In genomic region chr3:134663646-134664456, GRCh38 we compare ENCODE assay signal across 1 cellular context.
TF ChIP-seq lines count a peak whose summit lies in the region.

No MANE protein-coding gene starts in this region.

TF ChIP-seq in SK-N-SH treated with all-trans-retinoic acid at 6 μM for 48 hours, 23 proteins besides CTCF, POLR2A, EP300 and RAD21 (continued from another document):
- no peak for TF ChIP-seq PATZ1 (CRISPR knock-in tag; IDR thresholded peaks at IDR 0.05; ENCODE audit: borderline replicate concordance)
- no peak for TF ChIP-seq ESRRG (CRISPR knock-in tag; IDR thresholded peaks at IDR 0.05)
- no peak for TF ChIP-seq ZNF70 (CRISPR knock-in tag; IDR thresholded peaks at IDR 0.05)
- no peak for TF ChIP-seq ISL1 (CRISPR knock-in tag; IDR thresholded peaks at IDR 0.05)
